In the genomic region with DNA sequence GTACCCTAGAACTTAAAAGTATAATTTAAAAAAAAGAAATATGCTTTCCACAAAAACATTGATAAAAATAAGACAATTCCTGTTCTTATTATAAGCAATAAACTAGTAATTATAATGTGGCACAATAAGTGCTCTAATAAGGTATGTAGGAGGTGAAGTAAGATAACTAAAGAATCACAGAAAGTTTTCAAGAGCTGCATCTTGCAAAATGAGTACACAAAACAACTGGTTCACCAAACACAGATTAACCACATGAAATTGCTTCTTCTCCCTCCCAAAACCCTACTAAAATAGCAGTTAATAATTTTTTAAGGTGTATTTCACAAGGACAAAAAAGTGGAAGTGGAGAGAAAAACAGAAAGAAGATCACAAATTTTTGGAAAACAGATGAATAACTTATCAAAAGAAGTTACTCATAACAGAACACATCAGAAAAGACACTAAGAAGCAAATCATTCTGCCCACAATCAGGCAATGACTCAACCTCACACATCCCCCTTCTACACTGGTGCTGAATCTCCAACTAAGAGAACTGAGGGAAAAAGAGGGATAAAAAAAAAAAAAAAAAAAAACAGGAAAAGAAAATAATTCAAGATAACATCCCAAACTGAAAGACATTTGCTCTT, we compare ENCODE assay signal across 10 cellular contexts.
DNase-seq lines count a peak whose midpoint lies in the region; ATAC-seq and FAIRE-seq lines count a peak whose summit lies in the region.
"Had no signal": no experiment of that assay in that cellular context is flagged by ENCODE, and none has a peak within 500 bp of the region (broad histone marks: within the 10 kb centered on the region; RNA-seq: fewer than 3 reads in every experiment).

No MANE protein-coding gene starts in this region.

- intact Hi-C loops in sciatic nerve (cut with DNase I) = no loop called here
- intact Hi-C loops in CD4-positive, alpha-beta memory T cell (cut with micrococcal nuclease) = no loop called here

- FAIRE-seq in islet of Langerhans (lab: Jason Lieb, UNC) = peak; percentile 27

- no peaks in the 10 kb centered on the region for H3K27me3 Mint-ChIP-seq in CD4-positive, alpha-beta memory T cell
- H3K27me3 Mint-ChIP-seq: activated naive CD8-positive, alpha-beta T cell treated with anti-CD3 and anti-CD28 coated beads, Interleukin-2, amount 10 ng/mL, durations not matched to agents 7 days and 5 days had no signal

- H3K4me1 Mint-ChIP-seq in CD4-positive, alpha-beta memory T cell = peaks cover 0 to 7% (median 3%) of the 10 kb centered on the region in 4 donors

- CTCF ChIA-PET in CD4-positive, alpha-beta memory T cell (lab: Charles Lee; ENCODE audit: partially characterized antibody) = no interaction called here

- ATAC-seq in GM18502 (IDR thresholded peaks at IDR 0.05; ENCODE audit: poor library complexity, unreplicated experiment) (peak; percentile 92), GM21737 (IDR thresholded peaks at IDR 0.05; ENCODE audit: unreplicated experiment) (peak; percentile 81), sciatic nerve (no peak)

- H3K27ac Mint-ChIP-seq in CD4-positive, alpha-beta memory T cell = no peak overlapping the region
- H3K27ac Mint-ChIP-seq: activated naive CD8-positive, alpha-beta T cell treated with anti-CD3 and anti-CD28 coated beads, Interleukin-2, amount 10 ng/mL, durations not matched to agents 7 days and 5 days had no signal

- no peak overlapping the region for H3K4me3 Mint-ChIP-seq in CD4-positive, alpha-beta memory T cell
- H3K4me3 Mint-ChIP-seq: activated naive CD8-positive, alpha-beta T cell treated with anti-CD3 and anti-CD28 coated beads, Interleukin-2, amount 10 ng/mL, durations not matched to agents 7 days and 5 days had no signal

- no peak overlapping the region for H3K4me3 ChIP-seq in CD4-positive, alpha-beta memory T cell (ENCODE audit: low read length in 2 of 2)
- H3K4me3 ChIP-seq: SK-N-MC had no signal

- no peaks in the 10 kb centered on the region for H3K9me3 Mint-ChIP-seq in CD4-positive, alpha-beta memory T cell

- H3K27ac ChIP-seq in CD4-positive, alpha-beta memory T cell (ENCODE audit: low read depth, low read length) = no peak overlapping the region
- H3K27ac ChIP-seq: SK-N-MC had no signal

- no peaks in the 10 kb centered on the region for H3K36me3 Mint-ChIP-seq in CD4-positive, alpha-beta memory T cell

- POLR2A ChIA-PET in CD4-positive, alpha-beta memory T cell (lab: Charles Lee; ENCODE audit: partially characterized antibody) = no interaction called here

- H3K36me3 ChIP-seq in CD4-positive, alpha-beta memory T cell (ENCODE audit: insufficient read depth, low read length) = no peaks in the 10 kb centered on the region

- H3K27me3 ChIP-seq in CD4-positive, alpha-beta memory T cell (ENCODE audit: insufficient read depth, low read length) = no peaks in the 10 kb centered on the region

- DNase-seq in MV-4-11 (lab: John Stamatoyannopoulos, UW) = peak; percentile 35
- DNase-seq in mesenteric fat pad (ENCODE audit: low spot score) = no peak
- no peak for DNase-seq in sciatic nerve (ENCODE audit: low spot score)
- DNase-seq in CD4-positive, alpha-beta memory T cell = no peak
- DNase-seq in NCI-H1048 (lab: John Stamatoyannopoulos, UW) = no peak
- DNase-seq: activated naive CD8-positive, alpha-beta T cell treated with anti-CD3 and anti-CD28 coated beads, Interleukin-2, amount 10 ng/mL, durations not matched to agents 7 days and 5 days had no signal

- H3K9me3 ChIP-seq in CD4-positive, alpha-beta memory T cell (ENCODE audit: control insufficient read depth in 1 of 2, low read length in 2 of 2) = no peaks in the 10 kb centered on the region

- H3K4me1 ChIP-seq in CD4-positive, alpha-beta memory T cell (ENCODE audit: insufficient read depth, low read length) = no peaks in the 10 kb centered on the region
